In genomic region chr4:74964311-74964710, GRCh38 we compare ENCODE assay signal across 31 cellular contexts. TPM values are rescaled to one million over a fixed set of nuclear protein-coding genes. Genes with fewer than 3 reads are reported as not detected.
"Had no signal": no experiment of that assay in that cellular context is flagged by ENCODE, and none has a peak within 500 bp of the region (broad histone marks: within the 10 kb centered on the region; RNA-seq: fewer than 3 reads in every experiment).

No MANE protein-coding gene starts in this region.

- H3K27ac ChIP-seq: neutrophil, parathyroid adenoma, prostate gland, right atrium auricular region, right lobe of liver, sigmoid colon, stomach, tibial nerve, upper lobe of left lung, vagina had no signal

- FAIRE-seq: small intestine, urothelium cell line had no signal

- H3K27me3 Mint-ChIP-seq: natural killer cell treated with Interleukin-12 subunit alpha and Interleukin-12 subunit beta and Interleukin-15 and Interleukin-18, amount 100 ng/mL, for 72 hours; stimulated activated naive B cell treated with anti-CD40 and anti-IgM and Interleukin-4, amounts not matched to agents 10 μg/mL and 1 μg/mL and 100 μg/mL, for 72 hours; stimulated activated naive CD8-positive, alpha-beta T cell treated with anti-CD3 and anti-CD28 coated beads, Interleukin-15, Interleukin-2, amounts not matched to agents 100 ng/mL and 50 ng/mL, for 24 hours had no signal

- H3K9me3 ChIP-seq: neutrophil, prostate gland, right lobe of liver, sigmoid colon, vagina had no signal

- H3K36me3 Mint-ChIP-seq: natural killer cell treated with Interleukin-12 subunit alpha and Interleukin-12 subunit beta and Interleukin-15 and Interleukin-18, amount 100 ng/mL, for 72 hours; stimulated activated effector memory CD8-positive, alpha-beta T cell treated with anti-CD3 and anti-CD28 coated beads, Interleukin-12 subunit alpha, Interleukin-12 subunit beta, amount 100 ng/mL, for 72 hours had no signal

- H3K4me1 ChIP-seq: parathyroid adenoma, prostate gland, right lobe of liver had no signal

- H3K79me2 ChIP-seq: parathyroid adenoma had no signal

- H3K36me3 ChIP-seq: neutrophil, prostate gland, right atrium auricular region, right lobe of liver, sigmoid colon, stomach, thoracic aorta, tibial nerve, upper lobe of left lung, vagina had no signal

- H3K9ac ChIP-seq: parathyroid adenoma had no signal

- H3K27ac Mint-ChIP-seq: naive B cell; naive thymus-derived CD8-positive, alpha-beta T cell; natural killer cell treated with Interleukin-12 subunit alpha and Interleukin-12 subunit beta and Interleukin-15 and Interleukin-18, amount 100 ng/mL, for 72 hours; nephron progenitor cell; stimulated activated effector memory CD8-positive, alpha-beta T cell treated with anti-CD3 and anti-CD28 coated beads, Interleukin-12 subunit alpha, Interleukin-12 subunit beta, amount 100 ng/mL, for 72 hours; stimulated activated naive B cell treated with anti-CD40 and anti-IgM and Interleukin-4, amounts not matched to agents 10 μg/mL and 1 μg/mL and 100 μg/mL, for 72 hours; stimulated activated naive CD8-positive, alpha-beta T cell treated with anti-CD3 and anti-CD28 coated beads, Interleukin-15, Interleukin-2, amounts not matched to agents 100 ng/mL and 50 ng/mL, for 24 hours had no signal

- H3K27me3 ChIP-seq: neutrophil, right atrium auricular region, right lobe of liver, sigmoid colon, stomach, tibial nerve, upper lobe of left lung, vagina had no signal

- ATAC-seq: naive thymus-derived CD8-positive, alpha-beta T cell; natural killer cell treated with Interleukin-12 subunit alpha and Interleukin-12 subunit beta and Interleukin-15 and Interleukin-18, amount 100 ng/mL, for 72 hours; right lobe of liver; stimulated activated effector memory CD8-positive, alpha-beta T cell treated with anti-CD3 and anti-CD28 coated beads, Interleukin-12 subunit alpha, Interleukin-12 subunit beta, amount 100 ng/mL, for 72 hours; stimulated activated naive B cell treated with anti-CD40 and anti-IgM and Interleukin-4, amounts not matched to agents 10 μg/mL and 1 μg/mL and 100 μg/mL, for 72 hours had no signal

- H3K4me1 Mint-ChIP-seq: naive thymus-derived CD8-positive, alpha-beta T cell; neural crest cell; stimulated activated effector memory CD8-positive, alpha-beta T cell treated with anti-CD3 and anti-CD28 coated beads, Interleukin-12 subunit alpha, Interleukin-12 subunit beta, amount 100 ng/mL, for 72 hours had no signal

- H3K4me3 Mint-ChIP-seq: naive B cell; naive thymus-derived CD8-positive, alpha-beta T cell; natural killer cell treated with Interleukin-12 subunit alpha and Interleukin-12 subunit beta and Interleukin-15 and Interleukin-18, amount 100 ng/mL, for 72 hours; nephron progenitor cell; neural crest cell; stimulated activated effector memory CD8-positive, alpha-beta T cell treated with anti-CD3 and anti-CD28 coated beads, Interleukin-12 subunit alpha, Interleukin-12 subunit beta, amount 100 ng/mL, for 72 hours; stimulated activated naive B cell treated with anti-CD40 and anti-IgM and Interleukin-4, amounts not matched to agents 10 μg/mL and 1 μg/mL and 100 μg/mL, for 72 hours; stimulated activated naive CD8-positive, alpha-beta T cell treated with anti-CD3 and anti-CD28 coated beads, Interleukin-15, Interleukin-2, amounts not matched to agents 100 ng/mL and 50 ng/mL, for 24 hours had no signal

- H2AFZ ChIP-seq: parathyroid adenoma had no signal

- H3K4me3 ChIP-seq: prostate gland, right atrium auricular region, right lobe of liver, sigmoid colon, stomach, thoracic aorta, tibial nerve, upper lobe of left lung, vagina had no signal

- DNase-seq: naive B cell; naive thymus-derived CD8-positive, alpha-beta T cell; nephron progenitor cell; nucleus accumbens; posterior cingulate gyrus; retina; right lobe of liver; sigmoid colon; small intestine; stimulated activated CD4-positive, alpha-beta T cell treated with anti-CD3 and anti-CD28 coated beads, Interleukin-15, amount 100 ng/mL, for 24 hours; stimulated activated CD4-positive, alpha-beta T cell treated with anti-CD3 and anti-CD28 coated beads, Interleukin-2, amount 100 ng/mL, for 24 hours; stimulated activated CD4-positive, alpha-beta T cell treated with anti-CD3 and anti-CD28 coated beads, Interleukin-2, amount 100 ng/mL, for 48 hours; stimulated activated CD4-positive, alpha-beta T cell treated with anti-CD3 and anti-CD28 coated beads, Interleukin-4, amount 100 ng/mL, for 24 hours; stimulated activated naive B cell treated with anti-CD40 and anti-IgM and Interleukin-4, amounts not matched to agents 10 μg/mL and 1 μg/mL and 100 μg/mL, for 72 hours; stimulated activated naive CD4-positive, alpha-beta T cell treated with Interleukin-2 at 50 U/mL for 16 hours; stomach; trophoblast cell; upper lobe of left lung had no signal

RNA-seq across cellular contexts. Expression of gene PARM1, which starts 31.4 kb away (rescaled TPM):
- total RNA-seq: osteocyte had no signal
- polyA plus RNA-seq: naive thymus-derived CD8-positive, alpha-beta T cell had no signal
